In genomic region chr6:54847799-54848597, GRCh38 we compare ENCODE assay signal across 12 cellular contexts. TPM values are rescaled to one million over a fixed set of nuclear protein-coding genes. Genes with fewer than 3 reads are reported as not detected.
DNase-seq lines count a peak whose midpoint lies in the region; ATAC-seq and TF ChIP-seq lines count a peak whose summit lies in the region.
"Had no signal": no experiment of that assay in that cellular context is flagged by ENCODE, and none has a peak within 500 bp of the region (broad histone marks: within the 10 kb centered on the region; RNA-seq: fewer than 3 reads in every experiment).

No MANE protein-coding gene starts in this region.

- peak overlapping the region; percentile 93 for H3K27ac ChIP-seq in suprapubic skin

- H3K27me3 ChIP-seq in suprapubic skin: peaks cover 11% of the 10 kb centered on the region

- TF ChIP-seq EP300 in suprapubic skin (IDR thresholded peaks at IDR 0.05): no peak

- H3K4me1 ChIP-seq in suprapubic skin: peaks cover 3% of the 10 kb centered on the region

- peak in 1 of 2 donors; percentile 13 for TF ChIP-seq POLR2A in suprapubic skin (IDR thresholded peaks at IDR 0.05)

- DNase-seq in HT-29 (ENCODE audit: low spot score) (peak; percentile 28), amniotic epithelial cell (ENCODE audit: low read depth) (peak; percentile 89), iPS-NIHi7 (ENCODE audit: extremely low spot score) (peak; percentile 9), suprapubic skin (ENCODE audit: low spot score in 2 of 2) (no peak), NCI-H510A (lab: John Stamatoyannopoulos, UW) (no peak)
- DNase-seq: activated naive CD4-positive, alpha-beta T cell treated with Interleukin-2 at 50 U/mL for 16 hours; effector memory CD8-positive, alpha-beta T cell; NCI-H1048; OCI-M1 had no signal

- H3K9me3 ChIP-seq in suprapubic skin: no peaks in the 10 kb centered on the region

- no peak for TF ChIP-seq CTCF in suprapubic skin (IDR thresholded peaks at IDR 0.05)

- 41% methylated on average over 9 of the region's 9 CpGs for WGBS in suprapubic skin

- no peak for ATAC-seq in GM21723 (IDR thresholded peaks at IDR 0.05; ENCODE audit: unreplicated experiment)
- ATAC-seq in GM21381 (IDR thresholded peaks at IDR 0.05; ENCODE audit: unreplicated experiment): no peak
- ATAC-seq: effector memory CD8-positive, alpha-beta T cell had no signal

- H3K4me3 ChIP-seq in suprapubic skin: peak overlapping the region; percentile 60
- H3K4me3 ChIP-seq: lung had no signal

- no peaks in the 10 kb centered on the region for H3K36me3 ChIP-seq in suprapubic skin

RNA-seq across cellular contexts. Expression of gene FAM83B, which starts 1.4 kb away (rescaled TPM):
- total RNA-seq in HT-29 (2014; rRNA removed; shearing (Covaris generic)): 9.4 and 13.0 TPM in 2 replicates
- total RNA-seq in suprapubic skin: 100 to 1,000 TPM; 100 to 153 (median 125) TPM

Comparison
In these comparisons a context has a peak if more than half of its experiments do, and no peak if none do; other contexts are left out.
1. DNase-seq: peak in HT-29 (single experiment), amniotic epithelial cell (single experiment) and iPS-NIHi7 (single experiment); none in suprapubic skin (0 of 2) and NCI-H510A (single experiment).